1 cellular context compared by ENCODE assay signal in genomic region chr3:138043266-138044029, GRCh38.
A peak's percentile ranks its signal among the peaks of the same experiment; 100 is the strongest.
TF ChIP-seq lines count a peak whose summit lies in the region.

No MANE protein-coding gene starts in this region.

TF ChIP-seq in IMR-90, 13 proteins besides CTCF, POLR2A, EP300 and RAD21:
- TF ChIP-seq CHD1 (IDR thresholded peaks at IDR 0.05; ENCODE audit: low read depth, low read length) (no peak), BHLHE40 (IDR thresholded peaks at IDR 0.05; ENCODE audit: low read depth, low read length) (no peak), MAFK (IDR thresholded peaks at IDR 0.05; ENCODE audit: low read depth, low read length) (peak; percentile 72), MAZ (IDR thresholded peaks at IDR 0.05; ENCODE audit: borderline replicate concordance, low read depth, low read length) (no peak), FOS (IDR thresholded peaks at IDR 0.05; ENCODE audit: low read depth, low read length) (0 out of 2 replicates have a peak, but pooled peaks have one; percentile 6), CEBPB (IDR thresholded peaks at IDR 0.05; ENCODE audit: low read depth, low read length) (peak; percentile 53; the same call in 1 of the 2 replicates), SMC3 (IDR thresholded peaks at IDR 0.05; ENCODE audit: low read depth, low read length) (no peak), NFE2L2 (IDR thresholded peaks at IDR 0.05; ENCODE audit: low read depth, low read length) (no peak)
- TF ChIP-seq, protein P1, sequence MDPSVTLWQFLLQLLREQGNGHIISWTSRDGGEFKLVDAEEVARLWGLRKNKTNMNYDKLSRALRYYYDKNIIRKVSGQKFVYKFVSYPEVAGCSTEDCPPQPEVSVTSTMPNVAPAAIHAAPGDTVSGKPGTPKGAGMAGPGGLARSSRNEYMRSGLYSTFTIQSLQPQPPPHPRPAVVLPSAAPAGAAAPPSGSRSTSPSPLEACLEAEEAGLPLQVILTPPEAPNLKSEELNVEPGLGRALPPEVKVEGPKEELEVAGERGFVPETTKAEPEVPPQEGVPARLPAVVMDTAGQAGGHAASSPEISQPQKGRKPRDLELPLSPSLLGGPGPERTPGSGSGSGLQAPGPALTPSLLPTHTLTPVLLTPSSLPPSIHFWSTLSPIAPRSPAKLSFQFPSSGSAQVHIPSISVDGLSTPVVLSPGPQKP (IDR thresholded peaks at IDR 0.05; ENCODE audit: borderline replicate concordance, low read depth, low read length) = no peak
